Comparison of ENCODE assay signal across 18 cellular contexts in the genomic region with DNA sequence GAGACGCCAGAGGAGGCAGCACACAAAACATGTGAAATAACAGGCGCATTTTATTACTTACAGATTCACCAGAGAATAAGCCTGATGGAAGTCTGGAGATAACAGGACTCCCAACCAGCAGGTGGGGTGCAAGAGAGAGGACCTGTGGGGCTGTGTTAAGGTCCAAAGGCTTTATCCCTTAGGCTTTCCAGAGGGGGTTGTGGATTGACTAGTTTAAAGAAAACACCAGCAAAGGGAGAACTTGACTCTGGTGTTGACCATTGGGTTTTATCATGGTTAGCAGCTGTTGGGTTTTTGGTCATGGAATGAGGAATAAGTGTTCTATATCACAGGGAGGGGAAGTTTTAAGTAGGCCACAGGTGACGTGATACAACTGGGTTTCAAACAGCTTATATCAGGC. TPM values are rescaled to one million over a fixed set of nuclear protein-coding genes. Genes with fewer than 3 reads are reported as not detected.
DNase-seq lines count a peak whose midpoint lies in the region; ATAC-seq and TF ChIP-seq lines count a peak whose summit lies in the region.
"Had no signal": no experiment of that assay in that cellular context is flagged by ENCODE, and none has a peak within 500 bp of the region (broad histone marks: within the 10 kb centered on the region; RNA-seq: fewer than 3 reads in every experiment).

No MANE protein-coding gene starts in this region.

- H3K27ac Mint-ChIP-seq in CD8-positive, alpha-beta memory T cell = no peak overlapping the region
- H3K27ac Mint-ChIP-seq in GM23338 = no peak overlapping the region
- peak overlapping the region in 3 of 5 experiments; percentile 38 to 72 (median 51) for H3K27ac Mint-ChIP-seq in brain
- peak overlapping the region in 1 of 2 donors; percentile 90 for H3K27ac Mint-ChIP-seq in natural killer cell treated with Interleukin-12 subunit alpha and Interleukin-12 subunit beta and Interleukin-15 and Interleukin-18, amount 100 ng/mL, for 72 hours
- H3K27ac Mint-ChIP-seq: dendritic cell treated with granulocyte-macrophage colony-stimulating factor and Interleukin-4, amounts not matched to agents 40 ng/mL and 50 ng/mL, for 4 days had no signal

- no peaks in the 10 kb centered on the region for H3F3A ChIP-seq in GM23338 (replicated peaks; ENCODE audit: low read depth)

- peaks cover 15% of the 10 kb centered on the region for H3K4me1 ChIP-seq in CD8-positive, alpha-beta memory T cell (ENCODE audit: insufficient read depth, low read length)
- H3K4me1 ChIP-seq in GM23338 (ENCODE audit: insufficient read depth) (peaks cover 6% of the 10 kb centered on the region), OCI-LY7 (ENCODE audit: insufficient read depth, low read length, poor library complexity, severe bottlenecking) (no peaks in the 10 kb centered on the region)

- no peak overlapping the region for H2AFZ ChIP-seq in GM23338
- H2AFZ ChIP-seq in OCI-LY7 (ENCODE audit: low read length) = no peak overlapping the region

- H3K4me3 ChIP-seq in CD8-positive, alpha-beta memory T cell (ENCODE audit: low read length) = no peak overlapping the region
- H3K4me3 ChIP-seq in GM23338 (no peak overlapping the region), OCI-LY7 (ENCODE audit: low read depth, low read length, poor library complexity, severe bottlenecking) (no peak overlapping the region)
- H3K4me3 ChIP-seq: spleen had no signal

- H3K79me2 ChIP-seq in GM23338 (replicated peaks; ENCODE audit: insufficient read depth) (no peaks in the 10 kb centered on the region), OCI-LY7 (ENCODE audit: insufficient read depth, low read depth, low read length) (no peaks in the 10 kb centered on the region)

- no peaks in the 10 kb centered on the region for H3K9me3 ChIP-seq in CD8-positive, alpha-beta memory T cell (ENCODE audit: low read length)
- H3K9me3 ChIP-seq in OCI-LY7 (ENCODE audit: low read length) = no peaks in the 10 kb centered on the region
- H3K9me3 ChIP-seq: SK-N-SH, spleen had no signal

- TF ChIP-seq CTCF in GM23338 (conservative IDR thresholded peaks at IDR 0.05; ENCODE audit: low read depth in 2 of 2) (peak; percentile 25 to 35), brain (conservative IDR thresholded peaks at IDR 0.05) (no peak), OCI-LY7 (conservative IDR thresholded peaks at IDR 0.05; ENCODE audit: low read length) (no peak)

- H3K36me3 Mint-ChIP-seq in CD8-positive, alpha-beta memory T cell = peaks cover 0 to 3% (median 0%) of the 10 kb centered on the region in 3 donors
- H3K36me3 Mint-ChIP-seq in GM23338 (ENCODE audit: low read depth) = no peaks in the 10 kb centered on the region
- H3K36me3 Mint-ChIP-seq in brain = no peaks in the 10 kb centered on the region
- no peaks in the 10 kb centered on the region for H3K36me3 Mint-ChIP-seq in natural killer cell treated with Interleukin-12 subunit alpha and Interleukin-12 subunit beta and Interleukin-15 and Interleukin-18, amount 100 ng/mL, for 72 hours

- BruUV-seq in OCI-LY7 (replicated peaks; lab: Mats Ljungman, UMichigan) = no TSS peak

- no peaks in the 10 kb centered on the region for H3K36me3 ChIP-seq in CD8-positive, alpha-beta memory T cell (ENCODE audit: insufficient read depth, low read length)
- H3K36me3 ChIP-seq in GM23338 (ENCODE audit: insufficient read depth) (no peaks in the 10 kb centered on the region), OCI-LY7 (ENCODE audit: insufficient read depth, low read length) (no peaks in the 10 kb centered on the region)
- H3K36me3 ChIP-seq: spleen had no signal

- peaks cover 0 to 5% of the 10 kb centered on the region in 2 donors for H3K27me3 Mint-ChIP-seq in CD8-positive, alpha-beta memory T cell
- H3K27me3 Mint-ChIP-seq in GM23338 (ENCODE audit: insufficient read depth, low read depth, poor library complexity) (peaks cover 17% of the 10 kb centered on the region), brain (peaks cover 29% of the 10 kb centered on the region)
- H3K27me3 Mint-ChIP-seq in natural killer cell treated with Interleukin-12 subunit alpha and Interleukin-12 subunit beta and Interleukin-15 and Interleukin-18, amount 100 ng/mL, for 72 hours = no peaks in the 10 kb centered on the region

- H3K4me2 ChIP-seq in GM23338 (no peak overlapping the region), OCI-LY7 (ENCODE audit: low read length) (no peak overlapping the region)
- H3K4me2 ChIP-seq: SK-N-SH had no signal

- CTCF ChIA-PET in CD8-positive, alpha-beta memory T cell (lab: Charles Lee) = interaction anchor here (1.3 to 4.6 kb wide), 2 partner anchors 11 to 142 kb away, joined by 5 to 62 read pairs; no protein-coding TSS in a partner anchor
- CTCF ChIA-PET in OCI-LY7 (lab: Charles Lee; ENCODE audit: unreplicated experiment) = no interaction called here

- intact Hi-C loops in OCI-LY7 (cut with micrococcal nuclease; ENCODE audit: unreplicated experiment) = no loop called here

- ATAC-seq in GM23338 (no peak), HG03520 (IDR thresholded peaks at IDR 0.05; ENCODE audit: unreplicated experiment) (no peak), HG02885 (IDR thresholded peaks at IDR 0.05; ENCODE audit: poor library complexity, unreplicated experiment) (no peak), GM18873 (IDR thresholded peaks at IDR 0.05; ENCODE audit: low FRiP score, unreplicated experiment) (no peak)
- no peak for ATAC-seq in natural killer cell treated with Interleukin-12 subunit alpha and Interleukin-12 subunit beta and Interleukin-15 and Interleukin-18, amount 100 ng/mL, for 72 hours

- no peaks in the 10 kb centered on the region for H3K9me3 Mint-ChIP-seq in CD8-positive, alpha-beta memory T cell
- H3K9me3 Mint-ChIP-seq in GM23338 (no peaks in the 10 kb centered on the region; the same call in 2 of the 3 replicates), brain (peaks cover 0 to 13% (median 4%) of the 10 kb centered on the region in 5 experiments)
- H3K9me3 Mint-ChIP-seq in natural killer cell treated with Interleukin-12 subunit alpha and Interleukin-12 subunit beta and Interleukin-15 and Interleukin-18, amount 100 ng/mL, for 72 hours = no peaks in the 10 kb centered on the region
- H3K9me3 Mint-ChIP-seq: dendritic cell treated with granulocyte-macrophage colony-stimulating factor and Interleukin-4, amounts not matched to agents 40 ng/mL and 50 ng/mL, for 4 days had no signal

- peak overlapping the region; percentile 3 for H3K27ac ChIP-seq in CD8-positive, alpha-beta memory T cell (ENCODE audit: low read depth, low read length)
- no peak overlapping the region for H3K27ac ChIP-seq in GM23338 (ENCODE audit: low read depth)
- H3K27ac ChIP-seq in OCI-LY7 (ENCODE audit: low read depth, low read length, poor library complexity, severe bottlenecking) = no peak overlapping the region

- H3K9me2 ChIP-seq in GM23338 (ENCODE audit: insufficient read depth) (no peaks in the 10 kb centered on the region), OCI-LY7 (ENCODE audit: insufficient read depth, low read length) (no peaks in the 10 kb centered on the region)
- H3K9me2 ChIP-seq: SK-N-SH had no signal

- H4K20me1 ChIP-seq in GM23338 (replicated peaks; ENCODE audit: insufficient read depth) = no peaks in the 10 kb centered on the region
- no peaks in the 10 kb centered on the region for H4K20me1 ChIP-seq in OCI-LY7 (ENCODE audit: insufficient read depth, low read length)

- H3K4me3 Mint-ChIP-seq in CD8-positive, alpha-beta memory T cell = peak overlapping the region in 2 of 7 donors; percentile 7 to 18
- H3K4me3 Mint-ChIP-seq in GM23338 (peak overlapping the region; percentile 3; the same call in 1 of the 3 replicates), brain (peak overlapping the region in 3 of 5 experiments; percentile 30 to 48 (median 30))
- H3K4me3 Mint-ChIP-seq in natural killer cell treated with Interleukin-12 subunit alpha and Interleukin-12 subunit beta and Interleukin-15 and Interleukin-18, amount 100 ng/mL, for 72 hours = peak overlapping the region; percentile 47
- H3K4me3 Mint-ChIP-seq: dendritic cell treated with granulocyte-macrophage colony-stimulating factor and Interleukin-4, amounts not matched to agents 40 ng/mL and 50 ng/mL, for 4 days had no signal

- POLR2A ChIA-PET in CD8-positive, alpha-beta memory T cell (lab: Charles Lee) = no interaction called here
- POLR2A ChIA-PET in OCI-LY7 (lab: Charles Lee) = interaction anchor here (0.6 to 1.0 kb wide), 2 partner anchors 7 to 64 kb away, joined by 3 read pairs; no protein-coding TSS in a partner anchor

- H3K4me1 Mint-ChIP-seq in CD8-positive, alpha-beta memory T cell = peaks cover 14 to 28% (median 20%) of the 10 kb centered on the region in 3 donors
- H3K4me1 Mint-ChIP-seq in GM23338 = peaks cover 9% of the 10 kb centered on the region; the same call in 2 of the 3 replicates
- H3K4me1 Mint-ChIP-seq in brain = peaks cover 29% of the 10 kb centered on the region
- peaks cover 12 to 26% of the 10 kb centered on the region in 2 donors for H3K4me1 Mint-ChIP-seq in natural killer cell treated with Interleukin-12 subunit alpha and Interleukin-12 subunit beta and Interleukin-15 and Interleukin-18, amount 100 ng/mL, for 72 hours (ENCODE audit: low read depth in 2 of 2)

- H3K27me3 ChIP-seq in CD8-positive, alpha-beta memory T cell (ENCODE audit: insufficient read depth, low read length, poor library complexity, severe bottlenecking) = no peaks in the 10 kb centered on the region
- peaks cover 23% of the 10 kb centered on the region for H3K27me3 ChIP-seq in GM23338 (ENCODE audit: insufficient read depth)
- H3K27me3 ChIP-seq: spleen had no signal

- DNase-seq in CD8-positive, alpha-beta memory T cell = no peak
- peak; percentile 22 for DNase-seq in GM23338 (ENCODE audit: low spot score)
- DNase-seq in natural killer cell treated with Interleukin-12 subunit alpha and Interleukin-12 subunit beta and Interleukin-15 and Interleukin-18, amount 100 ng/mL, for 72 hours (ENCODE audit: low spot score) = no peak
- no peak for DNase-seq in OCI-LY7 (ENCODE audit: low spot score)
- DNase-seq: activated CD8-positive, alpha-beta memory T cell treated with anti-CD3 and anti-CD28 coated beads for 24 hours; activated effector memory CD4-positive, alpha-beta T cell treated with anti-CD3 and anti-CD28 coated beads, Interleukin-2, amount 50 U/mL, for 16 hours; aorta; NCI-H1105; NCI-H226; SK-N-SH; spleen had no signal

RNA-seq across cellular contexts. Expression of a gene that starts 1.6 kb away (rescaled TPM):
- total RNA-seq in CD8-positive, alpha-beta memory T cell = 1 to 10 TPM; 1.6 to 1.8 TPM
- 0.32 TPM for polyA plus RNA-seq in CD8-positive, alpha-beta memory T cell
- total RNA-seq in GM23338 (2014; rRNA removed; shearing (Covaris generic)) = 0.45 and 1.0 TPM in 2 replicates
- polyA plus RNA-seq in GM23338 (2016; fragmentation: Nextera tagmentation; extraction: Ambion mirVana) (0.54 and 0.73 TPM in 2 replicates), brain (ENCODE audit: insufficient read depth, low read depth, low replicate concordance) (0.64 TPM)
- total RNA-seq in natural killer cell treated with Interleukin-12 subunit alpha and Interleukin-12 subunit beta and Interleukin-15 and Interleukin-18, amount 100 ng/mL, for 72 hours = 1 to 10 TPM; 1.7 to 2.1 TPM
- not detected in 2 replicates for total RNA-seq in OCI-LY7 (2014; rRNA removed; shearing (Covaris generic))
- not detected in 2 replicates for total RNA-seq in OCI-LY7 (2022)

RNA-seq across cellular contexts. Expression of a gene that starts 42.6 kb away (rescaled TPM):
- total RNA-seq in CD8-positive, alpha-beta memory T cell = not detected
- polyA plus RNA-seq in CD8-positive, alpha-beta memory T cell = not detected
- total RNA-seq in GM23338 (2014; rRNA removed; shearing (Covaris generic)) = 0.70 and 0.76 TPM in 2 replicates
- polyA plus RNA-seq in GM23338 (2016; fragmentation: Nextera tagmentation; extraction: Ambion mirVana) (0.64 and 1.0 TPM in 2 replicates), brain (ENCODE audit: insufficient read depth, low read depth, low replicate concordance) (0.97 TPM)
- total RNA-seq in natural killer cell treated with Interleukin-12 subunit alpha and Interleukin-12 subunit beta and Interleukin-15 and Interleukin-18, amount 100 ng/mL, for 72 hours = not detected
- total RNA-seq in OCI-LY7 (2014; rRNA removed; shearing (Covaris generic)) = not detected in 2 replicates
- not detected in 2 replicates for total RNA-seq in OCI-LY7 (2022)
- total RNA-seq: aorta, Daoy, spleen had no signal
- polyA plus RNA-seq: aorta, BJ, spleen had no signal

Comparison
In these comparisons a context has a peak if more than half of its experiments do, and no peak if none do; other contexts are left out.
1. H3K27ac Mint-ChIP-seq: peak in brain (3 of 5); none in CD8-positive, alpha-beta memory T cell (0 of 8) and GM23338 (single experiment).
2. CTCF ChIP-seq: peak in GM23338 (2 of 2); none in brain (0 of 2) and OCI-LY7 (single experiment).